ENCODE assay signal across 8 cellular contexts in the genomic region with DNA sequence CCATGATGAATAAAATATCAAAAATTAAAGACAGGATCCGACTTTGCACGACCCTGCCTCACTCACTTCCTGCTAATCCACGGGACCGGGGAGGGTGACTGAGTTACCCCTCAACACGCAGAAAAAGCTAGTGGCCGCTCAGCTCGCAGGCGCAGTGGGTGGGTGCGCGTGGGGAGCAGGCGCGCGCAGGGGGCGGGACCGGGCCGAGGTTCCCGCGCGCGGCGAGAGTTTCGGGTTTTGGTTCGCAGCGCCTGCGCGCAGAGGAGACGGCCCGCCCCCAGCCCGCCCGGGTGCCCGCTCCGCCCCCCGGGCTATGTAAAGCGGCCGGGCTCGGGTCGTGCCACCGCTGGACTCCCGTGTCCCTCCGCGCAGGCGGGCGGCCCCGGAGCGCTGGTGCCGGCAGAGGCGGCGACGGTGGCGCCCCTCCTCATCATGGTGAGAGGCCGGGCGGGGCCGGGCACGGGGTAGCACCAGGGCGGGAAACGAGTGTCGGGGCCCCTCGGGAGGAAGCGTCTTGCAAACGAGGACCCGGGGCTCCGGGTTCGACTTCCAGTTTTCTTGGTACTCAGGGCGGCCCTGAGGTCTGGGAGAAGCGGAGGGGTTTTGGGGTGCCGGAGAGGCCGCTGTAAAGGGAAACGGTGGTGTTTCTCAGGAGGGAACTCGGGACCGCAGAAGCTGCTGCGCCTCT. TPM values are rescaled to one million over a fixed set of nuclear protein-coding genes. Genes with fewer than 3 reads are reported as not detected.
DNase-seq lines count a peak whose midpoint lies in the region; ATAC-seq and TF ChIP-seq lines count a peak whose summit lies in the region.

Gene CNP (plus strand): TSS at position 343 of the 688 bp plus-strand sequence. CDS start 90 bp downstream, at position 433.

- peak within 1 kb of the TSS; percentile 81 for H3K4me3 ChIP-seq in coronary artery

- intact Hi-C loops in activated CD4-positive, alpha-beta T cell treated with anti-CD3 and anti-CD28 coated beads, Interleukin-2, amount 10 ng/mL, durations not matched to agents 24 days and 14 days (cut with micrococcal nuclease): loop anchor here (1.0 to 10.0 kb wide), 6 partner anchors 36 to 218 kb away; partner anchors contain the start of genes DHX58, DNAJC7, HCRT and KCNH4

- H3K4me1 Mint-ChIP-seq in activated CD4-positive, alpha-beta T cell treated with anti-CD3 and anti-CD28 coated beads, Interleukin-2, amount 10 ng/mL, durations not matched to agents 24 days and 14 days: peaks cover 32% of the 10 kb centered on the region

- TF ChIP-seq CTCF in coronary artery (IDR thresholded peaks at IDR 0.05): no peak

- DNase-seq in AG08395 (ENCODE audit: low spot score) (peak; percentile 99), NCI-H526 treated with DMSO at 0.1 percent for 48 hours (lab: John Stamatoyannopoulos, UW) (peak; percentile 61), coronary artery (ENCODE audit: low spot score) (peak; percentile 92), left lobe of liver (ENCODE audit: low spot score) (peak; percentile 94)
- peak; percentile 97 for DNase-seq in activated CD4-positive, alpha-beta T cell treated with anti-CD3 and anti-CD28 coated beads, Interleukin-2, amount 10 ng/mL, durations not matched to agents 24 days and 14 days
- peak; percentile 91 to 94 for DNase-seq in stimulated activated CD4-positive, alpha-beta T cell treated with anti-CD3 and anti-CD28 coated beads, Interleukin-2, amount 100 ng/mL, for 24 hours

- H3K36me3 Mint-ChIP-seq in activated CD4-positive, alpha-beta T cell treated with anti-CD3 and anti-CD28 coated beads, Interleukin-2, amount 10 ng/mL, durations not matched to agents 24 days and 14 days (ENCODE audit: low read depth): peaks cover 23% of the 10 kb centered on the region

- H3K27me3 Mint-ChIP-seq in activated CD4-positive, alpha-beta T cell treated with anti-CD3 and anti-CD28 coated beads, Interleukin-2, amount 10 ng/mL, durations not matched to agents 24 days and 14 days: peaks cover 3% of the 10 kb centered on the region

- no peaks in the 10 kb centered on the region for H3K9me3 Mint-ChIP-seq in activated CD4-positive, alpha-beta T cell treated with anti-CD3 and anti-CD28 coated beads, Interleukin-2, amount 10 ng/mL, durations not matched to agents 24 days and 14 days

- ATAC-seq in GM19035 (IDR thresholded peaks at IDR 0.05; ENCODE audit: unreplicated experiment): peak; percentile 67
- peak; percentile 75 for ATAC-seq in HG03439 (IDR thresholded peaks at IDR 0.05; ENCODE audit: unreplicated experiment)
- peak; percentile 86 for ATAC-seq in left lobe of liver

- H3K27ac Mint-ChIP-seq in activated CD4-positive, alpha-beta T cell treated with anti-CD3 and anti-CD28 coated beads, Interleukin-2, amount 10 ng/mL, durations not matched to agents 24 days and 14 days: peak within 1 kb of the TSS; percentile 84

- H3K4me3 Mint-ChIP-seq in activated CD4-positive, alpha-beta T cell treated with anti-CD3 and anti-CD28 coated beads, Interleukin-2, amount 10 ng/mL, durations not matched to agents 24 days and 14 days: peak within 1 kb of the TSS; percentile 81

- H3K27ac ChIP-seq in coronary artery: peak within 1 kb of the TSS; percentile 83 to 89

RNA-seq across cellular contexts. Expression of gene CNP, which starts in this region (rescaled TPM):
- total RNA-seq in activated CD4-positive, alpha-beta T cell treated with anti-CD3 and anti-CD28 coated beads, Interleukin-2, amount 10 ng/mL, durations not matched to agents 24 days and 14 days: 81.6 and 84.1 TPM in 2 replicates
- total RNA-seq in left lobe of liver: 31.4 TPM

Comparison
In these comparisons a context has a peak if more than half of its experiments do, and no peak if none do; other contexts are left out.
1. Peak in every context shown above with its lines: DNase-seq, ATAC-seq, H3K4me3 ChIP-seq and H3K27ac ChIP-seq.